In genomic region chr1:198304431-198304830, GRCh38 we compare ENCODE assay signal across 23 cellular contexts.
"Had no signal": no experiment of that assay in that cellular context is flagged by ENCODE, and none has a peak within 500 bp of the region (broad histone marks: within the 10 kb centered on the region; RNA-seq: fewer than 3 reads in every experiment).

No MANE protein-coding gene starts in this region.

- H3K4me3 ChIP-seq: SJCRH30 had no signal

- DNase-seq: activated CD4-positive, alpha-beta memory T cell treated with anti-CD3 and anti-CD28 coated beads for 36 hours; activated CD4-positive, alpha-beta T cell treated with anti-CD3 and anti-CD28 coated beads, Interleukin-2, amount 10 ng/mL, durations not matched to agents 7 days and 5 days; activated CD4-positive, CD25-positive, alpha-beta regulatory T cell; activated gamma-delta T cell; activated naive CD4-positive, alpha-beta T cell treated with anti-CD3 and anti-CD28 coated beads for 36 hours; activated T-cell treated with anti-CD3 and anti-CD28 coated beads for 4 hours; activated T-cell treated with anti-CD3 and anti-CD28 coated beads, Interleukin-2, amount 50 U/mL, for 48 hours; amygdala; caudate nucleus; KG1; NCI-H1048; NCI-H1417 treated with DMSO at 0.1 percent for 48 hours; NCI-H187; NCI-H2081; NCI-H2171; NCI-H2227 treated with DMSO at 0.1 percent for 48 hours; NCI-H446 treated with DMSO at 0.1 percent for 48 hours; NCI-H69; Right ventricle myocardium superior; SJCRH30; SK-N-SH; T-helper 1 cell had no signal

- ATAC-seq: activated T-helper 17 cell treated with anti-CD3 and anti-CD28 coated beads, Interleukin-2, amount 50 U/mL, for 72 hours had no signal
